7 cellular contexts compared by ENCODE assay signal in genomic region chr1:34865573-34865972, GRCh38.
DNase-seq lines count a peak whose midpoint lies in the region; ATAC-seq lines count a peak whose summit lies in the region.

No MANE protein-coding gene starts in this region.

- peak overlapping the region; percentile 78 for H3K4me3 ChIP-seq in iPS-18c (ENCODE audit: insufficient read depth, low read depth, low read length)

- ATAC-seq in HG03175 (IDR thresholded peaks at IDR 0.05; ENCODE audit: unreplicated experiment): peak; percentile 4
- peak; percentile 40 for ATAC-seq in stimulated activated naive CD8-positive, alpha-beta T cell treated with anti-CD3 and anti-CD28 coated beads, Interleukin-15, amount 100 ng/mL, for 72 hours

- peak overlapping the region; percentile 91 to 96 for H3K27ac Mint-ChIP-seq in stimulated activated naive CD8-positive, alpha-beta T cell treated with anti-CD3 and anti-CD28 coated beads, Interleukin-15, amount 100 ng/mL, for 72 hours

- no peaks in the 10 kb centered on the region for H3K9me3 ChIP-seq in iPS-18c (ENCODE audit: control insufficient read depth, insufficient read depth, low read length)

- H3K9me3 Mint-ChIP-seq in stimulated activated naive CD8-positive, alpha-beta T cell treated with anti-CD3 and anti-CD28 coated beads, Interleukin-15, amount 100 ng/mL, for 72 hours: no peaks in the 10 kb centered on the region

- H3K4me3 Mint-ChIP-seq in stimulated activated naive CD8-positive, alpha-beta T cell treated with anti-CD3 and anti-CD28 coated beads, Interleukin-15, amount 100 ng/mL, for 72 hours: peak overlapping the region; percentile 76 to 80

- H3K27me3 Mint-ChIP-seq in stimulated activated naive CD8-positive, alpha-beta T cell treated with anti-CD3 and anti-CD28 coated beads, Interleukin-15, amount 100 ng/mL, for 72 hours: no peaks in the 10 kb centered on the region

- H3K4me1 Mint-ChIP-seq in stimulated activated naive CD8-positive, alpha-beta T cell treated with anti-CD3 and anti-CD28 coated beads, Interleukin-15, amount 100 ng/mL, for 72 hours: peaks cover 36% of the 10 kb centered on the region

- DNase-seq in activated T-helper 9 cell treated with anti-CD3 and anti-CD28 coated beads, Interleukin-2, amount 50 U/mL, for 16 hours (ENCODE audit: low read depth): peak; percentile 5
- DNase-seq in stimulated activated naive CD8-positive, alpha-beta T cell treated with anti-CD3 and anti-CD28 coated beads, Interleukin-15, amount 100 ng/mL, for 72 hours: no peak
- no peak for DNase-seq in NCI-H187 treated with DMSO at 0.1 percent for 48 hours (lab: John Stamatoyannopoulos, UW)
- DNase-seq in T-helper 1 cell: no peak
- no peak for DNase-seq in DMS79 treated with DMSO at 0.1 percent for 48 hours (lab: John Stamatoyannopoulos, UW)
